Comparison of ENCODE assay signal across 8 cellular contexts in genomic region chr12:753401-754237, GRCh38. TPM values are rescaled to one million over a fixed set of nuclear protein-coding genes. Genes with fewer than 3 reads are reported as not detected.
DNase-seq lines count a peak whose midpoint lies in the region; ATAC-seq and TF ChIP-seq lines count a peak whose summit lies in the region.

No MANE protein-coding gene starts in this region.

- no peak overlapping the region for H2AFZ ChIP-seq in KMS-11 (ENCODE audit: low read depth)

- H3K79me2 ChIP-seq in KMS-11 (ENCODE audit: insufficient read depth, low read depth): peaks cover 58% of the 10 kb centered on the region

- H3K4me1 ChIP-seq in BE2C (peaks cover 4% of the 10 kb centered on the region; the same call in 1 of the 2 replicates), KMS-11 (ENCODE audit: low read depth, poor library complexity, severe bottlenecking) (peaks cover 51% of the 10 kb centered on the region), endodermal cell (ENCODE audit: control insufficient read depth, insufficient read depth, low read length) (peaks cover 11% of the 10 kb centered on the region), mucosa of rectum (ENCODE audit: control insufficient read depth in 2 of 2, insufficient read depth in 2 of 2, low read length in 2 of 2) (peaks cover 12 to 28% of the 10 kb centered on the region in 2 donors)

- 0 to 1% methylated on average over 25 to 81 of the region's 81 CpGs for WGBS in endodermal cell (ENCODE audit: insufficient coverage in 1 of 2, insufficient read length in 1 of 2), 2 experiments

- peak overlapping the region; percentile 93 for H3K27ac Mint-ChIP-seq in activated CD8-positive, alpha-beta T cell treated with anti-CD3 and anti-CD28 coated beads for 36 hours
- H3K27ac Mint-ChIP-seq in endodermal cell: peak overlapping the region; percentile 88

- H3K9ac ChIP-seq in KMS-11 (peak overlapping the region; percentile 73; the same call in 1 of the 2 replicates), endodermal cell (ENCODE audit: extremely low read depth, low read length, poor library complexity, severe bottlenecking) (peak overlapping the region; percentile 64), mucosa of rectum (ENCODE audit: low read depth in 1 of 2, low read length in 2 of 2) (peak overlapping the region; percentile 60 to 93)

- H3K27me3 Mint-ChIP-seq in activated CD8-positive, alpha-beta T cell treated with anti-CD3 and anti-CD28 coated beads for 36 hours: no peaks in the 10 kb centered on the region
- no peaks in the 10 kb centered on the region for H3K27me3 Mint-ChIP-seq in endodermal cell (ENCODE audit: insufficient read depth)

- peaks cover 7% of the 10 kb centered on the region; the same call in 1 of the 2 replicates for H3K36me3 ChIP-seq in BE2C
- H3K36me3 ChIP-seq in KMS-11 (ENCODE audit: insufficient read depth): no peaks in the 10 kb centered on the region
- H3K36me3 ChIP-seq in endodermal cell (ENCODE audit: control insufficient read depth, insufficient read depth, low read length): peaks cover 6% of the 10 kb centered on the region
- H3K36me3 ChIP-seq in mucosa of rectum (ENCODE audit: control insufficient read depth in 2 of 2, insufficient read depth in 2 of 2, low read length in 2 of 2): no peaks in the 10 kb centered on the region

- intact Hi-C loops in activated CD8-positive, alpha-beta T cell treated with anti-CD3 and anti-CD28 coated beads for 36 hours (cut with micrococcal nuclease): loop anchor here (2.0 to 5.0 kb wide), 4 partner anchors 41 to 181 kb away; no protein-coding TSS in a partner anchor

- H3K27me3 ChIP-seq in BE2C (no peaks in the 10 kb centered on the region), KMS-11 (ENCODE audit: insufficient read depth, low read depth) (no peaks in the 10 kb centered on the region), endodermal cell (ENCODE audit: control insufficient read depth, insufficient read depth, low read length, poor library complexity, severe bottlenecking) (no peaks in the 10 kb centered on the region), mucosa of rectum (ENCODE audit: control insufficient read depth in 2 of 2, insufficient read depth in 2 of 2, low read length in 2 of 2) (no peaks in the 10 kb centered on the region)

- H3K4me1 Mint-ChIP-seq in activated CD8-positive, alpha-beta T cell treated with anti-CD3 and anti-CD28 coated beads for 36 hours (ENCODE audit: low read depth): peaks cover 37% of the 10 kb centered on the region
- peaks cover 35% of the 10 kb centered on the region for H3K4me1 Mint-ChIP-seq in endodermal cell

- ATAC-seq in GM19372 (IDR thresholded peaks at IDR 0.05; ENCODE audit: low read depth, unreplicated experiment) (peak; percentile 3), HG03039 (IDR thresholded peaks at IDR 0.05; ENCODE audit: unreplicated experiment) (no peak)
- peak; percentile 5 for ATAC-seq in activated CD8-positive, alpha-beta T cell treated with anti-CD3 and anti-CD28 coated beads for 36 hours

- CTCF ChIA-PET in activated CD8-positive, alpha-beta T cell treated with anti-CD3 and anti-CD28 coated beads for 36 hours (lab: Charles Lee): interaction anchor here (1.0 to 6.4 kb wide), 18 partner anchors 10 to 181 kb away, joined by 3 to 107 read pairs (median 4); no protein-coding TSS in a partner anchor

- no peak overlapping the region for H3K4me3 Mint-ChIP-seq in activated CD8-positive, alpha-beta T cell treated with anti-CD3 and anti-CD28 coated beads for 36 hours
- H3K4me3 Mint-ChIP-seq in endodermal cell: no peak overlapping the region

- no peaks in the 10 kb centered on the region for H3K9me3 ChIP-seq in BE2C
- no peaks in the 10 kb centered on the region for H3K9me3 ChIP-seq in endodermal cell (ENCODE audit: control insufficient read depth, low read length)
- H3K9me3 ChIP-seq in mucosa of rectum (ENCODE audit: control insufficient read depth in 2 of 2, low read length in 2 of 2): no peaks in the 10 kb centered on the region

- POLR2A ChIA-PET in activated CD8-positive, alpha-beta T cell treated with anti-CD3 and anti-CD28 coated beads for 36 hours (lab: Charles Lee): interaction anchor here (0.6 to 6.3 kb wide), 21 partner anchors 23 to 365 kb away, joined by 3 to 54 read pairs (median 4); no protein-coding TSS in a partner anchor

- DNase-seq in BE2C (peak; percentile 76), endodermal cell (peak; percentile 85)
- peak; percentile 70 for DNase-seq in activated CD8-positive, alpha-beta T cell treated with anti-CD3 and anti-CD28 coated beads for 36 hours
- DNase-seq in stimulated activated naive CD4-positive, alpha-beta T cell (lab: John Stamatoyannopoulos, UW): peak; percentile 20 to 63 (median 48)

- peaks cover 31% of the 10 kb centered on the region for H4K20me1 ChIP-seq in KMS-11 (ENCODE audit: insufficient read depth)

- H3K4me3 ChIP-seq in BE2C (ENCODE audit: low read depth, low read length): peak overlapping the region; percentile 96
- no peak overlapping the region for H3K4me3 ChIP-seq in KMS-11 (IDR thresholded peaks at IDR 0.05; ENCODE audit: insufficient read depth, low read depth, low read length)
- H3K4me3 ChIP-seq in endodermal cell (ENCODE audit: low read length): peak overlapping the region; percentile 99
- H3K4me3 ChIP-seq in mucosa of rectum (ENCODE audit: low read length in 2 of 2): peak overlapping the region; percentile 73 to 79

- H3K27ac ChIP-seq in KMS-11 (peak overlapping the region; percentile 90; the same call in 1 of the 2 replicates), endodermal cell (ENCODE audit: low read depth, low read length) (no peak overlapping the region), mucosa of rectum (ENCODE audit: low read depth in 2 of 2, low read length in 2 of 2) (peak overlapping the region; percentile 90 to 98)

- H3K9me3 Mint-ChIP-seq in activated CD8-positive, alpha-beta T cell treated with anti-CD3 and anti-CD28 coated beads for 36 hours: no peaks in the 10 kb centered on the region
- H3K9me3 Mint-ChIP-seq in endodermal cell: no peaks in the 10 kb centered on the region

- peaks cover 43% of the 10 kb centered on the region for H3K36me3 Mint-ChIP-seq in activated CD8-positive, alpha-beta T cell treated with anti-CD3 and anti-CD28 coated beads for 36 hours (ENCODE audit: low read depth)
- peaks cover 30% of the 10 kb centered on the region for H3K36me3 Mint-ChIP-seq in endodermal cell (ENCODE audit: low read depth)

- no peak for TF ChIP-seq CTCF in BE2C (IDR thresholded peaks at IDR 0.05; ENCODE audit: low read depth, low read length)
- TF ChIP-seq CTCF in KMS-11 (conservative IDR thresholded peaks at IDR 0.05; ENCODE audit: low read depth, low read length): no peak
- no peak for TF ChIP-seq CTCF in activated CD8-positive, alpha-beta T cell treated with anti-CD3 and anti-CD28 coated beads for 36 hours (IDR thresholded peaks at IDR 0.05)
- TF ChIP-seq CTCF in endodermal cell (conservative IDR thresholded peaks at IDR 0.05): peak; percentile 46

- peak overlapping the region; percentile 85 for H3K4me2 ChIP-seq in KMS-11

RNA-seq across cellular contexts. Expression of gene WNK1, which starts 1.2 kb away (rescaled TPM):
- polyA plus RNA-seq in BE2C (2012; ENCODE audit: insufficient read depth, insufficient read length, low read depth): 66.7 TPM
- 100 to 1,000 TPM; 142 to 143 TPM for total RNA-seq in activated CD8-positive, alpha-beta T cell treated with anti-CD3 and anti-CD28 coated beads for 36 hours
- 100 to 1,000 TPM; 199 to 412 TPM for total RNA-seq in endodermal cell
- 111 TPM for polyA plus RNA-seq in endodermal cell (2013, experiment 1 of 2)
- polyA plus RNA-seq in endodermal cell (2013, experiment 2 of 2): 108 TPM
